In the genomic region with DNA sequence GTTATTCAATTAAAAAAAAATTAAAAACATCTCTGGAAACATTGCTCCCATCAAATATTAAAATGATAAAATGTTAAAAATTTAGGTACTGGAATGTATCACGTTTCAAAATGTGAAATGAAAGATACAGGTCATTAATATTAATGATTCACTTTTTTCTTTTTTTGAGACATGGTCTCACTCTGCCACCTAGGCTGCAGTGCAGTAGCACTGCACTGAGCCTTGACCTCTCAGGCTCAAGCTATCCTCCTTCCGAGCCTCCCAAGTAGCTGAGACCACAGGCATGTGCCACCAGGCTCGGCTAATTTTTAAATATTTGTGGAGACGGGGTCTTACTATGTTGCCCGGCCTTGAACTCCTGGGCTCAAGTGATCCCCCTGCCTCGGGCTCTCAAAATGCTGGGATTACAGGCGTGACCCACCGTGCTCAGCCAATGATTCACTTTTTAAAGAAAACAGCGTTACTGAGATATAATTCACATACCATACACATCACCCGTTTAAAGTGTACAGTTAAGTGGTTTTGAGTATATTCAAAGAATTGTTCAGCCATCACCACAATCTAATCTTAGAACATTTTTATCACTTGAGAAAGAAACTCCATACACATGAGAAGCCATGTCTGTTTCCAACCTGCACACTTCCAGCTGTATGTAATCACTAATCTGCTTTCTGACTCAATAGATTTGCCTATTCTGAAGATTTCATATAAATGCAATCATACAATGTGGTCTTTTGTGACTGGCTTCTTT, we compare ENCODE assay signal across 2 cellular contexts.
A peak's percentile ranks its signal among the peaks of the same experiment; 100 is the strongest.
TF ChIP-seq lines count a peak whose summit lies in the region.

No MANE protein-coding gene starts in this region.

TF ChIP-seq in HepG2, 621 proteins besides CTCF, POLR2A, EP300 and RAD21:
- peak; percentile 28; the same call in 1 of the 2 replicates for TF ChIP-seq STAG1 (CRISPR knock-in tag; IDR thresholded peaks at IDR 0.05)
- TF ChIP-seq MTA3 (CRISPR knock-in tag; IDR thresholded peaks at IDR 0.05): no peak

TF ChIP-seq in H1, 55 proteins besides CTCF, POLR2A, EP300 and RAD21:
- TF ChIP-seq CEBPB (IDR thresholded peaks at IDR 0.05; ENCODE audit: low read depth, low read length) (no peak), MAFK (IDR thresholded peaks at IDR 0.05; ENCODE audit: low read depth, low read length) (no peak), EGR1 (IDR thresholded peaks at IDR 0.05; ENCODE audit: borderline replicate concordance, low read depth, low read length) (no peak), TBP (IDR thresholded peaks at IDR 0.05; ENCODE audit: low read depth, low read length) (no peak), SIRT6 (IDR thresholded peaks at IDR 0.05; ENCODE audit: low read length) (no peak)
